13 cellular contexts compared by ENCODE assay signal in genomic region chr17:1773755-1774181, GRCh38. TPM values are rescaled to one million over a fixed set of nuclear protein-coding genes. Genes with fewer than 3 reads are reported as not detected.
DNase-seq lines count a peak whose midpoint lies in the region; ATAC-seq and TF ChIP-seq lines count a peak whose summit lies in the region.
"Had no signal": no experiment of that assay in that cellular context is flagged by ENCODE, and none has a peak within 500 bp of the region (broad histone marks: within the 10 kb centered on the region; RNA-seq: fewer than 3 reads in every experiment).

No MANE protein-coding gene starts in this region.

- H3K79me2 ChIP-seq in PC-9 (ENCODE audit: low read depth) = no peaks in the 10 kb centered on the region

- no peaks in the 10 kb centered on the region for H3K9me3 Mint-ChIP-seq in activated T-cell treated with anti-CD3 and anti-CD28 coated beads, Interleukin-2, amount 50 U/mL, for 24 hours
- H3K9me3 Mint-ChIP-seq in activated T-cell treated with anti-CD3 and anti-CD28 coated beads, Interleukin-2, amount 50 U/mL, for 4 hours = no peaks in the 10 kb centered on the region
- no peaks in the 10 kb centered on the region for H3K9me3 Mint-ChIP-seq in activated CD4-positive, alpha-beta memory T cell treated with anti-CD3 and anti-CD28 coated beads for 36 hours

- H3K4me1 ChIP-seq in mucosa of rectum (ENCODE audit: control insufficient read depth in 2 of 2, insufficient read depth in 2 of 2, low read length in 2 of 2) (peaks cover 0 to 4% of the 10 kb centered on the region in 2 donors), transverse colon (peaks cover 0 to 8% (median 5%) of the 10 kb centered on the region in 4 donors), PC-9 (replicated peaks; ENCODE audit: insufficient read depth) (peaks cover 6% of the 10 kb centered on the region; the same call in 1 of the 2 replicates)

- no peak for DNase-seq in activated T-cell treated with anti-CD3 and anti-CD28 coated beads, Interleukin-2, amount 50 U/mL, for 24 hours
- DNase-seq in activated T-cell treated with anti-CD3 and anti-CD28 coated beads, Interleukin-2, amount 50 U/mL, for 4 hours = no peak
- DNase-seq in fibroblast of pulmonary artery (ENCODE audit: low read depth) = peak; percentile 70
- DNase-seq in transverse colon = no peak
- no peak for DNase-seq in activated CD4-positive, alpha-beta memory T cell treated with anti-CD3 and anti-CD28 coated beads for 36 hours
- DNase-seq in PC-9 = no peak
- DNase-seq: activated CD4-positive, alpha-beta T cell treated with anti-CD3 and anti-CD28 coated beads for 4 hours; activated naive CD4-positive, alpha-beta T cell treated with Interleukin-2 at 50 U/mL for 16 hours; NCI-H1436 treated with DMSO at 0.1 percent for 48 hours; NCI-H774 had no signal

- peak; percentile 24 for TF ChIP-seq POLR2A in transverse colon (IDR thresholded peaks at IDR 0.05)

- CTCF ChIA-PET in activated CD4-positive, alpha-beta memory T cell treated with anti-CD3 and anti-CD28 coated beads for 36 hours (lab: Charles Lee) = interaction anchor here (1.5 kb wide), 1 partner anchor 57 kb away, joined by 3 read pairs; no protein-coding TSS in a partner anchor
- CTCF ChIA-PET in PC-9 (lab: Charles Lee) = interaction anchor here (0.6 kb wide), 2 partner anchors 9 to 72 kb away, joined by 4 to 8 read pairs; no protein-coding TSS in a partner anchor

- peak overlapping the region; percentile 47 for H3K27ac Mint-ChIP-seq in activated T-cell treated with anti-CD3 and anti-CD28 coated beads, Interleukin-2, amount 50 U/mL, for 24 hours
- H3K27ac Mint-ChIP-seq in activated CD4-positive, alpha-beta memory T cell treated with anti-CD3 and anti-CD28 coated beads for 36 hours = no peak overlapping the region

- in situ Hi-C loops in transverse colon (cut with MboI; ENCODE audit: low pct_ligation_motif_present in 1 of 4, low pct_unique_long_range_greater_than_20kb in 1 of 4, low sequenced_read_pairs in 3 of 4) = no loop called here

- H2AFZ ChIP-seq in PC-9 = no peak overlapping the region

- TF ChIP-seq EP300 in transverse colon (IDR thresholded peaks at IDR 0.05; ENCODE audit: low read depth) = no peak

- no peaks in the 10 kb centered on the region for H3K9me2 ChIP-seq in PC-9 (ENCODE audit: insufficient read depth)

- peaks cover 17% of the 10 kb centered on the region for H3K4me1 Mint-ChIP-seq in activated T-cell treated with anti-CD3 and anti-CD28 coated beads, Interleukin-2, amount 50 U/mL, for 24 hours (ENCODE audit: low read depth)
- peaks cover 12% of the 10 kb centered on the region for H3K4me1 Mint-ChIP-seq in activated T-cell treated with anti-CD3 and anti-CD28 coated beads, Interleukin-2, amount 50 U/mL, for 4 hours (ENCODE audit: low read depth)
- H3K4me1 Mint-ChIP-seq in activated CD4-positive, alpha-beta memory T cell treated with anti-CD3 and anti-CD28 coated beads for 36 hours (ENCODE audit: low read depth) = peaks cover 2% of the 10 kb centered on the region

- intact Hi-C loops in transverse colon (cut with DNase I; ENCODE audit: low total_unique reads) (no loop called here), PC-9 (cut with micrococcal nuclease; ENCODE audit: unreplicated experiment) (no loop called here)
- intact Hi-C loops in activated CD4-positive, alpha-beta memory T cell treated with anti-CD3 and anti-CD28 coated beads for 36 hours (cut with micrococcal nuclease) = no loop called here

- H3K36me3 Mint-ChIP-seq in activated T-cell treated with anti-CD3 and anti-CD28 coated beads, Interleukin-2, amount 50 U/mL, for 24 hours (ENCODE audit: low read depth) = peaks cover 37% of the 10 kb centered on the region
- peaks cover 4% of the 10 kb centered on the region for H3K36me3 Mint-ChIP-seq in activated T-cell treated with anti-CD3 and anti-CD28 coated beads, Interleukin-2, amount 50 U/mL, for 4 hours (ENCODE audit: insufficient read depth)
- peaks cover 3% of the 10 kb centered on the region for H3K36me3 Mint-ChIP-seq in activated CD4-positive, alpha-beta memory T cell treated with anti-CD3 and anti-CD28 coated beads for 36 hours

- H3K9me3 ChIP-seq in mucosa of rectum (ENCODE audit: control insufficient read depth in 2 of 2, low read length in 2 of 2) = no peaks in the 10 kb centered on the region
- H3K9me3 ChIP-seq in transverse colon = no peaks in the 10 kb centered on the region
- H3K9me3 ChIP-seq in PC-9 (ENCODE audit: insufficient read depth, low read depth) = no peaks in the 10 kb centered on the region

- POLR2A ChIA-PET in activated CD4-positive, alpha-beta memory T cell treated with anti-CD3 and anti-CD28 coated beads for 36 hours (lab: Charles Lee) = no interaction called here
- POLR2A ChIA-PET in PC-9 (lab: Charles Lee; ENCODE audit: unreplicated experiment) = interaction anchor here (0.6 kb wide), 2 partner anchors 270 to 425 kb away, joined by 13 to 20 read pairs; no protein-coding TSS in a partner anchor

- no peak overlapping the region for H3K9ac ChIP-seq in mucosa of rectum (ENCODE audit: low read depth in 1 of 2, low read length in 2 of 2)

- H3K36me3 ChIP-seq in mucosa of rectum (ENCODE audit: control insufficient read depth in 2 of 2, insufficient read depth in 2 of 2, low read length in 2 of 2) = peaks cover 15 to 16% of the 10 kb centered on the region in 2 donors
- no peaks in the 10 kb centered on the region for H3K36me3 ChIP-seq in transverse colon
- H3K36me3 ChIP-seq in PC-9 (ENCODE audit: low read depth) = no peaks in the 10 kb centered on the region

- no peak overlapping the region for H3K4me3 Mint-ChIP-seq in activated T-cell treated with anti-CD3 and anti-CD28 coated beads, Interleukin-2, amount 50 U/mL, for 24 hours
- H3K4me3 Mint-ChIP-seq in activated T-cell treated with anti-CD3 and anti-CD28 coated beads, Interleukin-2, amount 50 U/mL, for 4 hours = no peak overlapping the region
- no peak overlapping the region for H3K4me3 Mint-ChIP-seq in activated CD4-positive, alpha-beta memory T cell treated with anti-CD3 and anti-CD28 coated beads for 36 hours

- H3K27ac ChIP-seq in mucosa of rectum (ENCODE audit: low read depth in 2 of 2, low read length in 2 of 2) (peak overlapping the region; percentile 52 to 76), transverse colon (peak overlapping the region; percentile 20 to 70 (median 65)), PC-9 (no peak overlapping the region)

- no peak for ATAC-seq in activated T-cell treated with anti-CD3 and anti-CD28 coated beads, Interleukin-2, amount 50 U/mL, for 4 hours
- no peak for ATAC-seq in HG02870 (IDR thresholded peaks at IDR 0.05; ENCODE audit: unreplicated experiment)

- no peak for TF ChIP-seq CTCF in fibroblast of pulmonary artery (IDR thresholded peaks at IDR 0.05; ENCODE audit: low read length, missing control alignments)
- TF ChIP-seq CTCF in transverse colon (IDR thresholded peaks at IDR 0.05) = no peak
- TF ChIP-seq CTCF in PC-9 (conservative IDR thresholded peaks at IDR 0.05) = no peak

- H3K27me3 ChIP-seq in mucosa of rectum (ENCODE audit: control insufficient read depth in 2 of 2, insufficient read depth in 2 of 2, low read length in 2 of 2) (no peaks in the 10 kb centered on the region), transverse colon (no peaks in the 10 kb centered on the region), PC-9 (ENCODE audit: insufficient read depth, low read depth) (no peaks in the 10 kb centered on the region)
- H3K27me3 ChIP-seq: dorsolateral prefrontal cortex had no signal

- no peak overlapping the region for H3K4me2 ChIP-seq in PC-9

- no TSS peak for BruUV-seq in PC-9 (replicated peaks; lab: Mats Ljungman, UMichigan)

- no peaks in the 10 kb centered on the region for H4K20me1 ChIP-seq in PC-9 (ENCODE audit: insufficient read depth)

- H3F3A ChIP-seq in PC-9 (ENCODE audit: insufficient read depth, low read depth) = no peaks in the 10 kb centered on the region

- no peaks in the 10 kb centered on the region for H3K27me3 Mint-ChIP-seq in activated T-cell treated with anti-CD3 and anti-CD28 coated beads, Interleukin-2, amount 50 U/mL, for 24 hours
- H3K27me3 Mint-ChIP-seq in activated T-cell treated with anti-CD3 and anti-CD28 coated beads, Interleukin-2, amount 50 U/mL, for 4 hours (ENCODE audit: low read depth) = no peaks in the 10 kb centered on the region
- no peaks in the 10 kb centered on the region for H3K27me3 Mint-ChIP-seq in activated CD4-positive, alpha-beta memory T cell treated with anti-CD3 and anti-CD28 coated beads for 36 hours

- 20 to 71% methylated on average over 1 to 6 of the region's 6 CpGs for WGBS in transverse colon (ENCODE audit: low coverage in 1 of 2), 2 donors

- H3K4me3 ChIP-seq in fibroblast of pulmonary artery (replicated peaks; ENCODE audit: low read depth, low read length) (no peak overlapping the region), mucosa of rectum (ENCODE audit: low read length in 2 of 2) (no peak overlapping the region), transverse colon (no peak overlapping the region), PC-9 (no peak overlapping the region)
- H3K4me3 ChIP-seq: dorsolateral prefrontal cortex had no signal

RNA-seq across cellular contexts. Expression of gene SERPINF1, which starts 11.9 kb away (rescaled TPM):
- 1 to 10 TPM; 1.1 to 1.3 (median 1.3) TPM for total RNA-seq in activated T-cell treated with anti-CD3 and anti-CD28 coated beads, Interleukin-2, amount 50 U/mL, for 4 hours
- total RNA-seq in transverse colon = 100 to 1,000 TPM in 3 of 4 donors, 10 to 100 TPM in 1; 88.3 to 340 (median 114) TPM
- under 1 TPM in 1 of 2 experiments, not detected in 1; 0.29 TPM for total RNA-seq in activated CD4-positive, alpha-beta memory T cell treated with anti-CD3 and anti-CD28 coated beads for 36 hours
- 0.57 and 0.75 TPM in 2 replicates for total RNA-seq in PC-9 (2021)

RNA-seq across cellular contexts. Expression of gene SERPINF2, which starts 31.1 kb away (rescaled TPM):
- under 1 TPM; 0.45 to 0.60 (median 0.56) TPM for total RNA-seq in activated T-cell treated with anti-CD3 and anti-CD28 coated beads, Interleukin-2, amount 50 U/mL, for 4 hours
- total RNA-seq in transverse colon (10 to 100 TPM in 1 of 4 donors, 1 to 10 TPM in 2, not detected in 1; 3.2 to 10.5 (median 3.4) TPM), PC-9 (2021) (9.5 and 10.5 TPM in 2 replicates)
- total RNA-seq in activated CD4-positive, alpha-beta memory T cell treated with anti-CD3 and anti-CD28 coated beads for 36 hours = not detected

RNA-seq across cellular contexts. Expression of gene WDR81, which starts 49.3 kb away (rescaled TPM):
- total RNA-seq in activated T-cell treated with anti-CD3 and anti-CD28 coated beads, Interleukin-2, amount 50 U/mL, for 4 hours = 10 to 100 TPM; 21.1 to 24.0 (median 21.5) TPM
- total RNA-seq in transverse colon = 10 to 100 TPM; 26.1 to 73.7 (median 35.7) TPM
- total RNA-seq in activated CD4-positive, alpha-beta memory T cell treated with anti-CD3 and anti-CD28 coated beads for 36 hours = 1 to 10 TPM; 6.3 to 7.3 TPM
- total RNA-seq in PC-9 (2021) = 20.2 and 20.5 TPM in 2 replicates

RNA-seq across cellular contexts. Expression of gene SMYD4, which starts 55.9 kb away (rescaled TPM):
- 10 to 100 TPM; 14.2 to 15.2 (median 14.8) TPM for total RNA-seq in activated T-cell treated with anti-CD3 and anti-CD28 coated beads, Interleukin-2, amount 50 U/mL, for 4 hours
- total RNA-seq in transverse colon = 10 to 100 TPM in 2 of 4 donors, 1 to 10 TPM in 2; 4.1 to 14.8 (median 9.0) TPM
- total RNA-seq in activated CD4-positive, alpha-beta memory T cell treated with anti-CD3 and anti-CD28 coated beads for 36 hours = 10 to 100 TPM; 14.5 to 15.8 TPM
- total RNA-seq in PC-9 (2021) = 19.0 and 23.3 TPM in 2 replicates

RNA-seq across cellular contexts. Expression of gene RPA1, which starts 56.0 kb away (rescaled TPM):
- total RNA-seq in activated T-cell treated with anti-CD3 and anti-CD28 coated beads, Interleukin-2, amount 50 U/mL, for 4 hours = 100 to 1,000 TPM; 138 to 151 (median 141) TPM
- total RNA-seq in transverse colon (100 to 1,000 TPM in 1 of 4 donors, 10 to 100 TPM in 2, 1 to 10 TPM in 1; 6.4 to 160 (median 23.9) TPM), PC-9 (2021) (201 and 212 TPM in 2 replicates)
- 100 to 1,000 TPM; 159 to 168 TPM for total RNA-seq in activated CD4-positive, alpha-beta memory T cell treated with anti-CD3 and anti-CD28 coated beads for 36 hours

Comparison
In these comparisons a context has a peak if more than half of its experiments do, and no peak if none do; other contexts are left out.
1. RNA of gene SERPINF1, which starts 11.9 kb away (total RNA-seq): 88.3 to 340 TPM in transverse colon; 1.1 to 1.3 TPM in activated T-cell treated with anti-CD3 and anti-CD28 coated beads, Interleukin-2, amount 50 U/mL, for 4 hours, 0.57 to 0.75 TPM in PC-9 and 0.29 TPM in activated CD4-positive, alpha-beta memory T cell treated with anti-CD3 and anti-CD28 coated beads for 36 hours; every median in the first group is over 10 times any median in the second.